18 cellular contexts compared by ENCODE assay signal in the genomic region with DNA sequence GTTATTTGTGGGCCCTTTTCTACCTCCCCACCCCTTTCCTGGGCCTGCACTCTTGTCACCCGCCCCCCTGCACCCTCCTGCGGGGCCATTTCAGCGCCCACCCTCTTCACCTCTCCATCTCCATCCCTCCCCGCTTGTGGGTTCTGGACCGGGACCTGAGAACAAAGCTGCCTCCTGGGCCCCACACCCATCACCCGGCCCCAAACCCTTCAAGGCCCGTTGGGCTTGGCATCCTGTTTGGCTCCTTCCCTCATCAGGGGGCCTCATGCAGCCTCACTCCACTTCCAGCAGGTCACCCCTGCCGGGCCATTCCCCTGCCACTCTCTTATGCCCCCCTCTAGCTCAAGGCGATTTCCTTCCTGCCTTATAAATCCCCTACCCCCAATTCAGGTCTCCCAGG.
"Had no signal": no experiment of that assay in that cellular context is flagged by ENCODE, and none has a peak within 500 bp of the region (broad histone marks: within the 10 kb centered on the region; RNA-seq: fewer than 3 reads in every experiment).

No MANE protein-coding gene starts in this region.

- H3K4me1 ChIP-seq: colonic mucosa, uterus had no signal

- H3K4me3 ChIP-seq: colonic mucosa, lung, tibial artery, uterus had no signal

- H3K9me3 Mint-ChIP-seq: activated naive CD4-positive, alpha-beta T cell treated with anti-CD3 and anti-CD28 coated beads for 36 hours; activated T-cell treated with anti-CD3 and anti-CD28 coated beads, Interleukin-2, amount 50 U/mL, for 4 hours; central memory CD8-positive, alpha-beta T cell; nephron had no signal

- H3K27me3 ChIP-seq: colonic mucosa, uterus had no signal

- ATAC-seq: activated CD4-positive, CD25-positive, alpha-beta regulatory T cell treated with anti-CD3 and anti-CD28 coated beads, Interleukin-2, amount 50 U/mL, for 24 hours had no signal

- H3K36me3 ChIP-seq: brain microvascular endothelial cell, colonic mucosa, esophagus muscularis mucosa, tibial artery, uterus had no signal

- H3K27ac ChIP-seq: brain microvascular endothelial cell, colonic mucosa, esophagus muscularis mucosa, tibial artery, uterus had no signal

- DNase-seq: activated CD4-positive, alpha-beta T cell treated with anti-CD3 and anti-CD28 coated beads, Interleukin-2, amount 50 U/mL, for 1 hour; activated CD8-positive, alpha-beta memory T cell treated with anti-CD3 and anti-CD28 coated beads, Interleukin-2, amount 50 U/mL, for 4 hours; activated T-cell treated with anti-CD3 and anti-CD28 coated beads, Interleukin-2, amount 50 U/mL, for 4 hours; aorta; brain microvascular endothelial cell; colonic mucosa; islet precursor cell; left colon; substantia nigra; T-helper 1 cell; tibial artery; uterus had no signal

- H3K27ac Mint-ChIP-seq: activated naive CD4-positive, alpha-beta T cell treated with anti-CD3 and anti-CD28 coated beads for 36 hours had no signal

- H3K9me3 ChIP-seq: colonic mucosa, esophagus muscularis mucosa, tibial artery, uterus had no signal

- H3K4me3 Mint-ChIP-seq: activated naive CD4-positive, alpha-beta T cell treated with anti-CD3 and anti-CD28 coated beads for 36 hours; activated T-cell treated with anti-CD3 and anti-CD28 coated beads, Interleukin-2, amount 50 U/mL, for 4 hours; central memory CD8-positive, alpha-beta T cell had no signal
